In genomic region chr7:10106609-10107008, GRCh38 we compare ENCODE assay signal across 14 cellular contexts.
DNase-seq lines count a peak whose midpoint lies in the region; ATAC-seq, FAIRE-seq and TF ChIP-seq lines count a peak whose summit lies in the region.
"Had no signal": no experiment of that assay in that cellular context is flagged by ENCODE, and none has a peak within 500 bp of the region (broad histone marks: within the 10 kb centered on the region; RNA-seq: fewer than 3 reads in every experiment).

No MANE protein-coding gene starts in this region.

- no peak for TF ChIP-seq POLR2A in endothelial cell of umbilical vein (IDR thresholded peaks at IDR 0.05; ENCODE audit: low read depth, low read length)

- peak; percentile 76 for ATAC-seq in left lobe of liver
- ATAC-seq in GM19455 (IDR thresholded peaks at IDR 0.05; ENCODE audit: unreplicated experiment): no peak
- no peak for ATAC-seq in HG02973 (IDR thresholded peaks at IDR 0.05; ENCODE audit: unreplicated experiment)

- H3K79me2 ChIP-seq in endothelial cell of umbilical vein (ENCODE audit: control insufficient read depth, insufficient read depth, low read length): no peaks in the 10 kb centered on the region

- POLR2A ChIA-PET in endothelial cell of umbilical vein (lab: Charles Lee): no interaction called here

- no peak overlapping the region for H2AFZ ChIP-seq in endothelial cell of umbilical vein (ENCODE audit: low read depth, low read length)

- no peaks in the 10 kb centered on the region for H3K36me3 ChIP-seq in endothelial cell of umbilical vein (ENCODE audit: control insufficient read depth in 2 of 2, extremely low read depth in 1 of 2, insufficient read depth in 2 of 2, low read length in 2 of 2)

- CTCF ChIA-PET in endothelial cell of umbilical vein (lab: Charles Lee): no interaction called here

- H3K4me1 ChIP-seq in endothelial cell of umbilical vein (ENCODE audit: control insufficient read depth, extremely low read depth, insufficient read depth, low read length): no peaks in the 10 kb centered on the region

- no peaks in the 10 kb centered on the region for H3K9me1 ChIP-seq in endothelial cell of umbilical vein (replicated peaks; ENCODE audit: control insufficient read depth, extremely low read depth, insufficient read depth, low read length)

- no peaks in the 10 kb centered on the region for H3K27me3 ChIP-seq in endothelial cell of umbilical vein (ENCODE audit: control insufficient read depth in 2 of 2, insufficient read depth in 2 of 2, low read length in 2 of 2)

- H3K4me3 ChIP-seq in endothelial cell of umbilical vein (replicated peaks in 1 of 3; ENCODE audit: insufficient read depth in 1 of 3, low read depth in 1 of 3, low read length in 3 of 3): no peak overlapping the region

- no peak overlapping the region for H3K9ac ChIP-seq in endothelial cell of umbilical vein (replicated peaks; ENCODE audit: extremely low read depth, insufficient read depth, low read length)

- dilution Hi-C loops in endothelial cell of umbilical vein (cut with MboI; ENCODE audit: extremely low pct_ligation_motif_present, low sequenced_read_pairs): no loop called here

- intact Hi-C loops in endothelial cell of umbilical vein (cut with micrococcal nuclease): no loop called here

- H4K20me1 ChIP-seq in endothelial cell of umbilical vein (replicated peaks; ENCODE audit: control insufficient read depth, extremely low read depth, insufficient read depth, low read length): no peaks in the 10 kb centered on the region

- DNase-seq in HT-29 (ENCODE audit: low spot score) (peak; percentile 2), endothelial cell of umbilical vein (ENCODE audit: low read depth, low spot score) (no peak), left lobe of liver (ENCODE audit: low spot score) (no peak), HCEC 1CT (no peak), NCI-H2081 treated with DMSO at 0.1 percent for 48 hours (lab: John Stamatoyannopoulos, UW) (no peak)
- DNase-seq: C1 segment of cervical spinal cord; CD4-positive, alpha-beta T cell; GF-D8; H7 had no signal

- H3K27ac ChIP-seq in 22Rv1 (peak overlapping the region; percentile 17), endothelial cell of umbilical vein (ENCODE audit: insufficient read depth, low read depth, low read length) (no peak overlapping the region)

- no peak overlapping the region for H3K4me2 ChIP-seq in endothelial cell of umbilical vein (ENCODE audit: insufficient read depth, low read length)

- BruUV-seq in endothelial cell of umbilical vein (replicated peaks; lab: Mats Ljungman, UMichigan): no TSS peak

- H3K9me3 ChIP-seq in endothelial cell of umbilical vein (replicated peaks; ENCODE audit: control insufficient read depth, insufficient read depth, low read length): no peaks in the 10 kb centered on the region

- FAIRE-seq in endothelial cell of umbilical vein (lab: Jason Lieb, UNC): peak; percentile 8
- FAIRE-seq: GM19239, HTR-8/SVneo had no signal

- no peak for TF ChIP-seq CTCF in 22Rv1 (IDR thresholded peaks at IDR 0.05)
- TF ChIP-seq CTCF in endothelial cell of umbilical vein (IDR thresholded peaks at IDR 0.05; ENCODE audit: extremely low read depth in 1 of 2, insufficient read depth in 1 of 2, low read depth in 1 of 2, low read length in 2 of 2): no peak

TF ChIP-seq in endothelial cell of umbilical vein, 7 proteins besides CTCF, POLR2A, EP300 and RAD21:
- TF ChIP-seq POLR2AphosphoS5 (IDR thresholded peaks at IDR 0.05; ENCODE audit: insufficient read depth, low read depth, low read length) (no peak), GATA2 (IDR thresholded peaks at IDR 0.05; ENCODE audit: insufficient read depth, insufficient read length, low read depth, low read length) (no peak), MAX (IDR thresholded peaks at IDR 0.05; ENCODE audit: insufficient read depth, insufficient read length) (no peak), MYC (IDR thresholded peaks at IDR 0.05; ENCODE audit: low read depth, low read length) (no peak), EZH2 (IDR thresholded peaks at IDR 0.05; ENCODE audit: borderline replicate concordance, low read depth, low read length, severe bottlenecking) (no peak), JUN (IDR thresholded peaks at IDR 0.05; ENCODE audit: borderline replicate concordance, insufficient read depth, insufficient read length, low read depth) (no peak), FOS (IDR thresholded peaks at IDR 0.05; ENCODE audit: borderline replicate concordance, insufficient read depth, low read length) (no peak)
